Comparison of ENCODE assay signal across 1 cellular context in the genomic region with DNA sequence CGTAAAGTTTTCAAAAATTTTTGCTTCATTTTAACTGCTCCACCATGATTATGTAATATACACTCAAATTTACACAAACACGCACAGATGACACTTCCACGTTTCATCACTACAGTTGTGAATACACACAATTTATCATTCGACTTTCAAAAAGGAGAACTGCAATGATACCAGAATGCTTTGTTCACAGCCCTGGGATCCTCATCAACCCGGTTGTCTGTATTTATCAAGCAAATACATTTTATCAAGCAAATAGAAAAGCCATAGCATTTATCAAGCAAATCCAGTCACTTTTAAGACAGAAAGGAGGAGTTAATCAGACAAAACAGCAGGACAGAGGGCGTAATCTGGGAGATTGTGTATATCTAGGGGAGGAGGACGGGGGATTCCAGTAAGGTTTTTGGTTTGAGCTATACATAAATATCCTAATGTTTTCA.
TF ChIP-seq lines count a peak whose summit lies in the region.

No MANE protein-coding gene starts in this region.

TF ChIP-seq in endothelial cell of umbilical vein, 7 proteins besides CTCF, POLR2A, EP300 and RAD21:
- TF ChIP-seq JUN (IDR thresholded peaks at IDR 0.05; ENCODE audit: borderline replicate concordance, insufficient read depth, insufficient read length, low read depth), result no peak
- no peak for TF ChIP-seq MYC (IDR thresholded peaks at IDR 0.05; ENCODE audit: low read depth, low read length)
